ENCODE assay signal across 1 cellular context in the genomic region with DNA sequence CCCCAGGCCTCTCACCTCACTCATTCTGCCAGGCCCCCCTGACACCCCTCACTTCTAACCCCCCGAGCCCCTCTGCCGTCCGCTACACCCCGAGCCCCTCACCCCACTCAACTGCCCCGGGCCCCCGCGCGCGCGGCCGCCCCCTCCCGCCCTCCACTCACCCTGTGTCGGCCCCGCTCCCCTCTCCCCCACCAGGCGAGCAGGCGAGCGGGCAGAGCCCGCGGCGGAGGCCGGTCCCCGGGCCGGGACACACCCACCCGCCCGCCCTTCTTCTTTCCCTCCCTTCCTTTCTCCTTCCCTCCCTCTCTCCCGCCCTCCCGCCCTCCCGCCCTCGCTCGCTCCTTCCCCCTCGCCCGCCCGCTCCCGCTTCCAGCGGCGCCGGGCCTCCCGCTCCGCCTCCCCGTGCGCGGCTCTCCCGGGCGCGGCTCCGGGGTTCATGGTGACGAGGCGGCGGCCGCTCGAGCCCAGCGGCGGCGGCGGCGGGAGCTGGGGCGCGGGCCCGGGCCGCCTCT.
TF ChIP-seq lines count a peak whose summit lies in the region.

A gene with protein sequence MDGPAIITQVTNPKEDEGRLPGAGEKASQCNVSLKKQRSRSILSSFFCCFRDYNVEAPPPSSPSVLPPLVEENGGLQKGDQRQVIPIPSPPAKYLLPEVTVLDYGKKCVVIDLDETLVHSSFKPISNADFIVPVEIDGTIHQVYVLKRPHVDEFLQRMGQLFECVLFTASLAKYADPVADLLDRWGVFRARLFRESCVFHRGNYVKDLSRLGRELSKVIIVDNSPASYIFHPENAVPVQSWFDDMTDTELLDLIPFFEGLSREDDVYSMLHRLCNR (plus strand): TSS at position 341 of the 512 bp plus-strand sequence. CDS start 320 bp downstream, outside the sequence.

TF ChIP-seq in GM23338, 12 proteins besides CTCF, POLR2A, EP300 and RAD21 (continued from another document):
- TF ChIP-seq, protein P1, sequence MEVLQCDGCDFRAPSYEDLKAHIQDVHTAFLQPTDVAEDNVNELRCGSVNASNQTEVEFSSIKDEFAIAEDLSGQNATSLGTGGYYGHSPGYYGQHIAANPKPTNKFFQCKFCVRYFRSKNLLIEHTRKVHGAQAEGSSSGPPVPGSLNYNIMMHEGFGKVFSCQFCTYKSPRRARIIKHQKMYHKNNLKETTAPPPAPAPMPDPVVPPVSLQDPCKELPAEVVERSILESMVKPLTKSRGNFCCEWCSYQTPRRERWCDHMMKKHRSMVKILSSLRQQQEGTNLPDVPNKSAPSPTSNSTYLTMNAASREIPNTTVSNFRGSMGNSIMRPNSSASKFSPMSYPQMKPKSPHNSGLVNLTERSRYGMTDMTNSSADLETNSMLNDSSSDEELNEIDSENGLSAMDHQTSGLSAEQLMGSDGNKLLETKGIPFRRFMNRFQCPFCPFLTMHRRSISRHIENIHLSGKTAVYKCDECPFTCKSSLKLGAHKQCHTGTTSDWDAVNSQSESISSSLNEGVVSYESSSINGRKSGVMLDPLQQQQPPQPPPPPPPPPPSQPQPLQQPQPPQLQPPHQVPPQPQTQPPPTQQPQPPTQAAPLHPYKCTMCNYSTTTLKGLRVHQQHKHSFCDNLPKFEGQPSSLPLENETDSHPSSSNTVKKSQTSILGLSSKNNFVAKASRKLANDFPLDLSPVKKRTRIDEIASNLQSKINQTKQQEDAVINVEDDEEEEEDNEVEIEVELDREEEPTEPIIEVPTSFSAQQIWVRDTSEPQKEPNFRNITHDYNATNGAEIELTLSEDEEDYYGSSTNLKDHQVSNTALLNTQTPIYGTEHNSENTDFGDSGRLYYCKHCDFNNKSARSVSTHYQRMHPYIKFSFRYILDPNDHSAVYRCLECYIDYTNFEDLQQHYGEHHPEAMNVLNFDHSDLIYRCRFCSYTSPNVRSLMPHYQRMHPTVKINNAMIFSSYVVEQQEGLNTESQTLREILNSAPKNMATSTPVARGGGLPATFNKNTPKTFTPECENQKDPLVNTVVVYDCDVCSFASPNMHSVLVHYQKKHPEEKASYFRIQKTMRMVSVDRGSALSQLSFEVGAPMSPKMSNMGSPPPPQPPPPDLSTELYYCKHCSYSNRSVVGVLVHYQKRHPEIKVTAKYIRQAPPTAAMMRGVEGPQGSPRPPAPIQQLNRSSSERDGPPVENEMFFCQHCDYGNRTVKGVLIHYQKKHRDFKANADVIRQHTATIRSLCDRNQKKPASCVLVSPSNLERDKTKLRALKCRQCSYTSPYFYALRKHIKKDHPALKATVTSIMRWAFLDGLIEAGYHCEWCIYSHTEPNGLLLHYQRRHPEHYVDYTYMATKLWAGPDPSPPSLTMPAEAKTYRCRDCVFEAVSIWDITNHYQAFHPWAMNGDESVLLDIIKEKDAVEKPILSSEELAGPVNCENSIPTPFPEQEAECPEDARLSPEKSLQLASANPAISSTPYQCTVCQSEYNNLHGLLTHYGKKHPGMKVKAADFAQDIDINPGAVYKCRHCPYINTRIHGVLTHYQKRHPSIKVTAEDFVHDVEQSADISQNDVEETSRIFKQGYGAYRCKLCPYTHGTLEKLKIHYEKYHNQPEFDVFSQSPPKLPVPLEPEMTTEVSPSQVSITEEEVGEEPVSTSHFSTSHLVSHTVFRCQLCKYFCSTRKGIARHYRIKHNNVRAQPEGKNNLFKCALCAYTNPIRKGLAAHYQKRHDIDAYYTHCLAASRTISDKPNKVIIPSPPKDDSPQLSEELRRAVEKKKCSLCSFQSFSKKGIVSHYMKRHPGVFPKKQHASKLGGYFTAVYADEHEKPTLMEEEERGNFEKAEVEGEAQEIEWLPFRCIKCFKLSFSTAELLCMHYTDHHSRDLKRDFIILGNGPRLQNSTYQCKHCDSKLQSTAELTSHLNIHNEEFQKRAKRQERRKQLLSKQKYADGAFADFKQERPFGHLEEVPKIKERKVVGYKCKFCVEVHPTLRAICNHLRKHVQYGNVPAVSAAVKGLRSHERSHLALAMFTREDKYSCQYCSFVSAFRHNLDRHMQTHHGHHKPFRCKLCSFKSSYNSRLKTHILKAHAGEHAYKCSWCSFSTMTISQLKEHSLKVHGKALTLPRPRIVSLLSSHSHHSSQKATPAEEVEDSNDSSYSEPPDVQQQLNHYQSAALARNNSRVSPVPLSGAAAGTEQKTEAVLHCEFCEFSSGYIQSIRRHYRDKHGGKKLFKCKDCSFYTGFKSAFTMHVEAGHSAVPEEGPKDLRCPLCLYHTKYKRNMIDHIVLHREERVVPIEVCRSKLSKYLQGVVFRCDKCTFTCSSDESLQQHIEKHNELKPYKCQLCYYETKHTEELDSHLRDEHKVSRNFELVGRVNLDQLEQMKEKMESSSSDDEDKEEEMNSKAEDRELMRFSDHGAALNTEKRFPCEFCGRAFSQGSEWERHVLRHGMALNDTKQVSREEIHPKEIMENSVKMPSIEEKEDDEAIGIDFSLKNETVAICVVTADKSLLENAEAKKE (CRISPR knock-in tag; IDR thresholded peaks at IDR 0.05), result no peak
